Comparison of ENCODE assay signal across 8 cellular contexts in the genomic region with DNA sequence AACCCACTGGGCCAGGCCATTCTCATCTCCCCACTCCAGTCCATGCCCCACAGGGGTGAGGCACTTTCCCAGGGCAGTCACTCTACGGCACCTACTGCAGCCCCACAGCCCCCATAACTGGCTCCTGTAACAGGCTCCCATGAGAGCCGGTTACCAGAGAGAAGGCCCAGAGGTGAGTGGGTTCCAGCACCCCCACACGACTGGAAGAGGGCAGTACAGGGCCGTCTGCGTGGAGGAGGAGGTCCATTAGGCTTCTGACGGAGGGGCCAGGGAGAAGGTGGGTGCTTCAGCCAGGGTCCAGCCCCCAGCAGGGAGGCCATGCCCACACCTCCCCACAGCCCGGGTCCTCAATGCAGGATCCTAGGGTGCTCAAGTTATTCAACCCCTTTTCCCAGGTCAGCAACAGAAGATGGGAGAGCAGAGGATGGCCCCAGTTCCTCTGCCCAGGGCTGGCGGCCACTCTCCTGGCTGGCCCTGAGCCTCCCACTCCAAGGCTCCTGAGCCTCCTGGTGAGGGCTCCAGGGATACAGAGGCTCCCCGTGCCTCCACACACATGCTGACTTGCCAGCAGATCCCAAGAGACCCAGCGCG.
DNase-seq lines count a peak whose midpoint lies in the region; ATAC-seq and TF ChIP-seq lines count a peak whose summit lies in the region.

No MANE protein-coding gene starts in this region.

- peak overlapping the region; percentile 86 for H3K4me3 ChIP-seq in RWPE2 (ENCODE audit: severe bottlenecking)
- peak overlapping the region; percentile 78 for H3K4me3 ChIP-seq in epithelial cell of esophagus (ENCODE audit: low read length)
- peak overlapping the region; percentile 68 for H3K4me3 ChIP-seq in skeletal muscle cell (ENCODE audit: low read depth, low read length)

- H3K4me1 ChIP-seq in RWPE2 (ENCODE audit: insufficient read depth, poor library complexity, severe bottlenecking), result peaks cover 31% of the 10 kb centered on the region

- TF ChIP-seq CTCF in RWPE2 (IDR thresholded peaks at IDR 0.05; ENCODE audit: poor library complexity, severe bottlenecking) (no peak), epithelial cell of esophagus (IDR thresholded peaks at IDR 0.05; ENCODE audit: insufficient read depth, low read depth, low read length, missing control alignments) (peak; percentile 7)

- no peaks in the 10 kb centered on the region for H3K9me3 ChIP-seq in RWPE2 (ENCODE audit: severe bottlenecking)

- peaks cover 17% of the 10 kb centered on the region for H3K36me3 ChIP-seq in RWPE2 (ENCODE audit: low read depth)

- peak overlapping the region; percentile 89 for H3K27ac ChIP-seq in RWPE2 (ENCODE audit: poor library complexity, severe bottlenecking)

- no peak for ATAC-seq in RWPE2 (ENCODE audit: low read depth)

- no peaks in the 10 kb centered on the region for H3K27me3 ChIP-seq in RWPE2 (ENCODE audit: insufficient read depth, poor library complexity, severe bottlenecking)

- DNase-seq in NCI-H82 (lab: John Stamatoyannopoulos, UW) (peak; percentile 79), NCI-H82 treated with DMSO at 0.1 percent for 48 hours (lab: John Stamatoyannopoulos, UW; ENCODE audit: unreplicated experiment) (no peak), RWPE2 (ENCODE audit: low spot score) (no peak), epithelial cell of esophagus (ENCODE audit: low read depth) (no peak), skeletal muscle cell (ENCODE audit: low read depth) (no peak), foreskin melanocyte (no peak), DMS114 treated with DMSO at 0.1 percent for 48 hours (lab: John Stamatoyannopoulos, UW; ENCODE audit: unreplicated experiment) (no peak), NCI-H774 (lab: John Stamatoyannopoulos, UW) (no peak)
